10 cellular contexts compared by ENCODE assay signal in the genomic region with DNA sequence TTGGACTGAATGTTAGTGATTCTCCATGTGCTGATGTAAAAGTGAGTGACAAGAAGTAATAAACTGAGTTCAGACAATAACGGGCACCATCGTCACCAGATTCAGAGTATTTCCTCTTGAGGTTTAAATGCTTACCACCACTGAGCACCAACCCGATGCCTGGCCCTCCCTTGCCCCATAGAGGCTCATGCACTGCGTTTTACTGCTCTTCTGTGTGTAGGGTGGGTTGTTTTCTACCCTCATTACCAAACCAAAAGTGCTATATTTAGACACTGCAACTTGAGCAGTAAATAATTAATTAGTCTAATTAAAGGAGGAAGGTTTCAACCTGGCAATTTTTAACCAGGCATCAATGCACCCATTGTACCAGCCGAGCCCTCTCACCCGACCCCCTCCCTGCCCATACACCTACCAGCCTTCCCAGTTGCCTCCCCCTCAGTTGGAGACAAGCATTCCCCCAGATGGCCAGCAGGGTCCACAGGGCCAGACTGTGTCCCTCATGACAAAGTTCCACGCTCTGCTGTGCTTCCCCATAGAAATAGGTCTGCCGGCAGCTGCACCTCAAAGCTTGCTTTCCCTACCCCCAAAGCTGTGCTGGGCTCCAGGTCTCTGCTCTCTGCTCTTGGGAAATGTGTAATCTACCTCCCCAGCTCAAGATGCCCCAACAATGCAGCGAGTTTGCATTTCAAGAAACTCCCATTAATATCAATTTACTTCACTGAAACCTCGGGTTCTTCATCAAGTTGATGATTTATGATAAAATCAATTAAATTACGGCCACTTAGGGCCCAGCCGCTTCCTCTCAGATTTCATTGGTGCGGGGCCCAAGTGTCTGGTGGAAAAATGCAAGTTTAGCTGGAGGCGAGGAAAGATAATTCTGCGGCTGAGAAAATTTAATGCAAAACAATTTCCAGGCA. TPM values are rescaled to one million over a fixed set of nuclear protein-coding genes. Genes with fewer than 3 reads are reported as not detected.
DNase-seq lines count a peak whose midpoint lies in the region; TF ChIP-seq lines count a peak whose summit lies in the region.
"Had no signal": no experiment of that assay in that cellular context is flagged by ENCODE, and none has a peak within 500 bp of the region (broad histone marks: within the 10 kb centered on the region; RNA-seq: fewer than 3 reads in every experiment).

No MANE protein-coding gene starts in this region.

- no peak overlapping the region for H3K4me3 ChIP-seq in prostate gland
- H3K4me3 ChIP-seq: heart right ventricle had no signal

- H3K36me3 ChIP-seq in prostate gland = no peaks in the 10 kb centered on the region
- H3K36me3 ChIP-seq: heart right ventricle had no signal

- no peaks in the 10 kb centered on the region for H3K9me3 ChIP-seq in prostate gland
- H3K9me3 ChIP-seq: heart right ventricle had no signal

- H3K4me1 ChIP-seq in prostate gland (replicated peaks) = no peaks in the 10 kb centered on the region

- TF ChIP-seq POLR2A in prostate gland (IDR thresholded peaks at IDR 0.05) = no peak

- H3K27me3 ChIP-seq in prostate gland (replicated peaks; ENCODE audit: insufficient read depth) = no peaks in the 10 kb centered on the region

- WGBS in prostate gland = 92% methylated on average over 15 of the region's 15 CpGs

- intact Hi-C loops in prostate gland (cut with DNase I) = no loop called here

- TF ChIP-seq CTCF in GM20000 (IDR thresholded peaks at IDR 0.05; ENCODE audit: extremely low read depth, missing control alignments) = no peak
- no peak for TF ChIP-seq CTCF in prostate gland (IDR thresholded peaks at IDR 0.05)

- no peak overlapping the region for H3K27ac ChIP-seq in prostate gland
- H3K27ac ChIP-seq: heart right ventricle had no signal

- DNase-seq in ELR (ENCODE audit: low read depth) (peak; percentile 52), GM20000 (ENCODE audit: low spot score) (peak; percentile 63), SW480 (ENCODE audit: low spot score) (peak; percentile 39), mucosa of gallbladder (ENCODE audit: low spot score) (peak; percentile 19), COLO829 (ENCODE audit: low spot score) (no peak), LoVo (ENCODE audit: low spot score) (no peak), prostate gland (ENCODE audit: low spot score) (no peak)
- no peak for DNase-seq in NK-92 treated with Interleukin-12 subunit alpha and Interleukin-12 subunit beta, amount 100 ng/mL, for 24 hours (lab: John Stamatoyannopoulos, UW)
- DNase-seq: heart right ventricle; stimulated activated CD4-positive, alpha-beta T cell treated with anti-CD3 and anti-CD28 coated beads, Interleukin-1b, Interleukin-23, amount 100 ng/mL, for 48 hours had no signal

RNA-seq across cellular contexts. Expression of a gene that starts 16.0 kb away (rescaled TPM):
- total RNA-seq in mucosa of gallbladder = 6.4 TPM
- 1 to 10 TPM in 1 of 2 donors, under 1 TPM in 1; 0.41 to 1.1 TPM for total RNA-seq in prostate gland

RNA-seq across cellular contexts. Expression of a gene that starts 17.2 kb away (rescaled TPM):
- 23.4 TPM for total RNA-seq in mucosa of gallbladder
- 1 to 10 TPM; 4.1 to 9.5 TPM for total RNA-seq in prostate gland

RNA-seq across cellular contexts. Expression of a gene that starts 27.9 kb away (rescaled TPM):
- total RNA-seq in mucosa of gallbladder (17.2 TPM), prostate gland (10 to 100 TPM in 1 of 2 donors, 1 to 10 TPM in 1; 7.8 to 11.4 TPM)

RNA-seq across cellular contexts. Expression of a gene that starts 31.3 kb away (rescaled TPM):
- total RNA-seq in mucosa of gallbladder = not detected
- not detected for total RNA-seq in prostate gland
- total RNA-seq: heart right ventricle had no signal

RNA-seq across cellular contexts. Expression of a gene that starts 31.4 kb away (rescaled TPM):
- total RNA-seq in mucosa of gallbladder = 0.49 TPM
- total RNA-seq in prostate gland = 1 to 10 TPM in 1 of 2 donors, under 1 TPM in 1; 0.36 to 1.1 TPM

Comparison
In these comparisons a context has a peak if more than half of its experiments do, and no peak if none do; other contexts are left out.
1. DNase-seq: peak in ELR (single experiment), GM20000 (single experiment), SW480 (single experiment) and mucosa of gallbladder (single experiment); none in COLO829 (single experiment), NK-92 treated with Interleukin-12 subunit alpha and Interleukin-12 subunit beta, amount 100 ng/mL, for 24 hours (single experiment), LoVo (single experiment) and prostate gland (single experiment).